In genomic region chr15:100873029-100873677, GRCh38 we compare ENCODE assay signal across 8 cellular contexts. TPM values are rescaled to one million over a fixed set of nuclear protein-coding genes. Genes with fewer than 3 reads are reported as not detected.
DNase-seq lines count a peak whose midpoint lies in the region; ATAC-seq and TF ChIP-seq lines count a peak whose summit lies in the region.

No MANE protein-coding gene starts in this region.

- peaks cover 20% of the 10 kb centered on the region for H3K27me3 Mint-ChIP-seq in activated CD4-positive, alpha-beta T cell treated with anti-CD3 and anti-CD28 coated beads for 36 hours
- H3K27me3 Mint-ChIP-seq in type B pancreatic cell = peaks cover 57% of the 10 kb centered on the region

- H3K9me3 Mint-ChIP-seq in activated CD4-positive, alpha-beta T cell treated with anti-CD3 and anti-CD28 coated beads for 36 hours (ENCODE audit: low read depth) = peaks cover 2% of the 10 kb centered on the region
- H3K9me3 Mint-ChIP-seq in type B pancreatic cell = peaks cover 6% of the 10 kb centered on the region

- peak; percentile 91 for TF ChIP-seq CTCF in type B pancreatic cell (conservative IDR thresholded peaks at IDR 0.05)

- DNase-seq in activated T-cell treated with anti-CD3 and anti-CD28 coated beads for 24 hours (ENCODE audit: low read depth) (peak; percentile 32), NCI-H345 treated with DMSO at 0.1 percent for 48 hours (lab: John Stamatoyannopoulos, UW; ENCODE audit: unreplicated experiment) (peak; percentile 39), epidermal melanocyte (ENCODE audit: insufficient read length, low spot score) (peak; percentile 89), mucosa of gallbladder (ENCODE audit: low spot score) (peak; percentile 78), type B pancreatic cell (ENCODE audit: extremely low spot score, unreplicated experiment) (no peak)
- no peak for DNase-seq in activated T-cell treated with anti-CD3 and anti-CD28 coated beads, Interleukin-2, amount 50 U/mL, for 1 hour
- peak; percentile 66 for DNase-seq in activated CD4-positive, alpha-beta T cell treated with anti-CD3 and anti-CD28 coated beads for 36 hours

- intact Hi-C loops in activated CD4-positive, alpha-beta T cell treated with anti-CD3 and anti-CD28 coated beads for 36 hours (cut with DNase I, micrococcal nuclease) = loop anchor here (1.0 to 5.0 kb wide), 6 partner anchors 201 to 944 kb away; no protein-coding TSS in a partner anchor

- ATAC-seq in HG02970 (IDR thresholded peaks at IDR 0.05; ENCODE audit: low FRiP score, unreplicated experiment) = peak; percentile 66
- peak; percentile 36 for ATAC-seq in activated CD4-positive, alpha-beta T cell treated with anti-CD3 and anti-CD28 coated beads for 36 hours

- no peak overlapping the region for H3K27ac Mint-ChIP-seq in activated CD4-positive, alpha-beta T cell treated with anti-CD3 and anti-CD28 coated beads for 36 hours
- H3K27ac Mint-ChIP-seq in type B pancreatic cell = peak overlapping the region; percentile 75

- POLR2A ChIA-PET in activated CD4-positive, alpha-beta T cell treated with anti-CD3 and anti-CD28 coated beads for 36 hours (lab: Charles Lee) = no interaction called here

- no peaks in the 10 kb centered on the region for H3K4me1 Mint-ChIP-seq in activated CD4-positive, alpha-beta T cell treated with anti-CD3 and anti-CD28 coated beads for 36 hours
- H3K4me1 Mint-ChIP-seq in type B pancreatic cell (ENCODE audit: unreplicated experiment) = peaks cover 18% of the 10 kb centered on the region

- H3K36me3 Mint-ChIP-seq in activated CD4-positive, alpha-beta T cell treated with anti-CD3 and anti-CD28 coated beads for 36 hours (ENCODE audit: low read depth) = no peaks in the 10 kb centered on the region
- H3K36me3 Mint-ChIP-seq in type B pancreatic cell = no peaks in the 10 kb centered on the region

- no peak overlapping the region for H3K4me3 Mint-ChIP-seq in activated CD4-positive, alpha-beta T cell treated with anti-CD3 and anti-CD28 coated beads for 36 hours
- no peak overlapping the region for H3K4me3 Mint-ChIP-seq in type B pancreatic cell

- CTCF ChIA-PET in activated CD4-positive, alpha-beta T cell treated with anti-CD3 and anti-CD28 coated beads for 36 hours (lab: Charles Lee) = interaction anchor here (0.6 to 1.9 kb wide), 25 partner anchors 9 to 523 kb away, joined by 3 to 14 read pairs (median 4); no protein-coding TSS in a partner anchor

RNA-seq across cellular contexts. Expression of gene ALDH1A3, which starts 6.5 kb away (rescaled TPM):
- not detected for total RNA-seq in activated CD4-positive, alpha-beta T cell treated with anti-CD3 and anti-CD28 coated beads for 36 hours
- total RNA-seq in mucosa of gallbladder = 2.1 TPM
- total RNA-seq in type B pancreatic cell (ENCODE audit: low replicate concordance) = 13.0 and 14.4 TPM in 2 replicates

RNA-seq across cellular contexts. Expression of gene LRRK1, which starts 46.0 kb away (rescaled TPM):
- total RNA-seq in activated CD4-positive, alpha-beta T cell treated with anti-CD3 and anti-CD28 coated beads for 36 hours = under 1 TPM; 0.35 to 0.73 TPM
- 15.7 TPM for total RNA-seq in mucosa of gallbladder
- total RNA-seq in type B pancreatic cell (ENCODE audit: low replicate concordance) = 2.0 and 4.1 TPM in 2 replicates

Comparison
In these comparisons a context has a peak if more than half of its experiments do, and no peak if none do; other contexts are left out.
1. DNase-seq: peak in activated T-cell treated with anti-CD3 and anti-CD28 coated beads for 24 hours (single experiment), NCI-H345 treated with DMSO at 0.1 percent for 48 hours (single experiment), activated CD4-positive, alpha-beta T cell treated with anti-CD3 and anti-CD28 coated beads for 36 hours (single experiment), epidermal melanocyte (single experiment) and mucosa of gallbladder (single experiment); none in activated T-cell treated with anti-CD3 and anti-CD28 coated beads, Interleukin-2, amount 50 U/mL, for 1 hour (single experiment) and type B pancreatic cell (single experiment).